12 cellular contexts compared by ENCODE assay signal in the genomic region with DNA sequence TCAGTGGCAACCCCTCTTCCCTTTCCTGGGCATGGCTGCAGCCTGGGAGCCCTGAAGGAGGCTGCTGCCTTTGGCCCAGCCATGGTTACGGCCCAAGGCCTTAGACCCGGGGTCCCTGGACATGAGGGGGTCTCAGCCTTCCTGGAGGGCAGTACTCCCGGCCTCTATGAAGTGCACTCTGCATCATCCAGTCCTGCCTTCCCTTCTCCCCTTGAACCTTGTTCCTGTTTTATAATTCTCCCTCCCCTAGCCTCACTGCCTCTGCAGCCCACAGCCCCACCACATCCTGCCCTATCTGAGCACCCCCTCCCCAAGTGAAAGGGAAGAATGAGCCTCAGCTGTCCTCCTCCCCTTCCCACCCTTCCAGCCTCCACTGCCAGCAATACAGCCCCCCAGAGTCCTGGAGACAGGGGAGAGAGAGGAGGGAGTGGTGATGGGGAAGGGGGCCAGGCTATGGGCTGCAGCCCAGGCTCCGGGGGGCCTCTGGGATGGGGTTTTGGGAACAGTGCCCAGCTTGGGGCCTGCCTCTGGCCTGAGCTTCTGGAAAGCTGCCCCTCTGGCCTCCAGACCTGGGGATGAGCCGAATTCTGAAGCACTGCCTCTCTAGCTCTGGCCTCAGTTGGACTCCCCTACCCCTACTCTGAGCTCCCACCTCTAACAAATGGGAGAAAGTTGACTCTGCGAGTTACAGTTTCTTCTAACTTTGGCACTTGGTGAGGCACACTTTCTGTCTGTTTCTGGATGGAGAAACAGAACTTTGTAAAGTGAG. TPM values are rescaled to one million over a fixed set of nuclear protein-coding genes. Genes with fewer than 3 reads are reported as not detected.
A peak's percentile ranks its signal among the peaks of the same experiment; 100 is the strongest.
DNase-seq lines count a peak whose midpoint lies in the region; ATAC-seq, FAIRE-seq and TF ChIP-seq lines count a peak whose summit lies in the region.
"Had no signal": no experiment of that assay in that cellular context is flagged by ENCODE, and none has a peak within 500 bp of the region (broad histone marks: within the 10 kb centered on the region; RNA-seq: fewer than 3 reads in every experiment).

No MANE protein-coding gene starts in this region.

- no peak for FAIRE-seq in A549 (lab: Jason Lieb, UNC)
- FAIRE-seq in H1 (lab: Jason Lieb, UNC), result no peak
- FAIRE-seq: GM19239 had no signal

- H3K23me2 ChIP-seq in H1 (ENCODE audit: low read depth, low read length), result no peaks in the 10 kb centered on the region

- WGBS in A549 (ENCODE audit: missing lambda C conversion rate), result 75% methylated on average over 6 of the region's 6 CpGs
- WGBS in H1 (ENCODE audit: extremely low coverage in 1 of 2, insufficient coverage in 1 of 2, insufficient read length in 1 of 2, insufficient replicate concordance in 2 of 2, low coverage in 1 of 2, low lambda C conversion rate in 2 of 2, missing lambda C conversion rate in 1 of 2), 2 experiments, result 78% methylated on average over 5 of the region's 6 CpGs; no CpG with 5 or more reads in 1 of the 2 experiments

- no peaks in the 10 kb centered on the region for H3K79me1 ChIP-seq in H1 (ENCODE audit: low read depth, low read length)

- H3F3A ChIP-seq in neural progenitor cell (ENCODE audit: low read depth), result no peaks in the 10 kb centered on the region

- no peak overlapping the region for H3K9ac ChIP-seq in H1 (replicated peaks in 1 of 4; ENCODE audit: extremely low read depth in 1 of 4, low read depth in 3 of 4, low read length in 3 of 4)
- no peak overlapping the region for H3K9ac ChIP-seq in neural progenitor cell

- no peak overlapping the region for H3K4me3 Mint-ChIP-seq in neural progenitor cell

- no peak for ATAC-seq in A549
- ATAC-seq in GM21515 (IDR thresholded peaks at IDR 0.05; ENCODE audit: unreplicated experiment), result no peak

- H4K5ac ChIP-seq in H1 (ENCODE audit: insufficient read length, low read depth, low read length), result no peak overlapping the region

- H3K14ac ChIP-seq in H1 (ENCODE audit: insufficient read length), result no peak overlapping the region

- peaks cover 5% of the 10 kb centered on the region for H3K27me3 Mint-ChIP-seq in neural progenitor cell (ENCODE audit: insufficient read depth, low read depth)

- no peaks in the 10 kb centered on the region for H3K79me2 ChIP-seq in H1 (ENCODE audit: control insufficient read depth in 1 of 2, insufficient read depth in 2 of 2, low read length in 2 of 2)
- no peaks in the 10 kb centered on the region for H3K79me2 ChIP-seq in neural progenitor cell (ENCODE audit: low read depth)

- TF ChIP-seq EP300 in A549 (IDR thresholded peaks at IDR 0.05), result no peak
- no peak for TF ChIP-seq EP300 in H1 (IDR thresholded peaks at IDR 0.05; ENCODE audit: borderline replicate concordance in 1 of 2, low read depth in 2 of 2, low read length in 2 of 2)

- 0 out of 2 replicates have a peak overlapping the region, but pooled peaks have one; percentile 9 for H2BK12ac ChIP-seq in H1 (ENCODE audit: low read depth, low read length)

- H4K8ac ChIP-seq in H1 (ENCODE audit: extremely low read depth, insufficient read depth, low read length), result no peak overlapping the region

- H3K4me3 ChIP-seq in A549 (no peak overlapping the region), H1 (ENCODE audit: extremely low read depth in 1 of 4, insufficient read depth in 2 of 4, low read depth in 3 of 4, low read length in 4 of 4) (no peak overlapping the region), neural progenitor cell (no peak overlapping the region)

- H4K20me1 ChIP-seq in H1 (replicated peaks in 1 of 2; ENCODE audit: control insufficient read depth in 1 of 2, insufficient read depth in 2 of 2, low read length in 2 of 2) (no peaks in the 10 kb centered on the region), neural progenitor cell (ENCODE audit: low read depth) (no peaks in the 10 kb centered on the region)

- H2AK5ac ChIP-seq in H1 (ENCODE audit: low read depth, low read length), result no peak overlapping the region; the same call in 1 of the 2 replicates

- 0 out of 2 replicates have a peak overlapping the region, but pooled peaks have one; percentile 61 for H2BK15ac ChIP-seq in H1 (ENCODE audit: low read length)

- no peak overlapping the region for H2BK20ac ChIP-seq in H1 (ENCODE audit: low read length)

- no peak overlapping the region for H4K91ac ChIP-seq in H1 (replicated peaks; ENCODE audit: insufficient read length, low read length)

- H3K4me1 ChIP-seq in A549, result peaks cover 78% of the 10 kb centered on the region
- H3K4me1 ChIP-seq in H1 (replicated peaks in 1 of 4; ENCODE audit: control insufficient read depth in 3 of 4, insufficient read depth in 4 of 4, low read length in 3 of 4), result peaks cover 0 to 5% (median 2%) of the 10 kb centered on the region in 4 experiments; a peak in 3 of 7 replicates
- peaks cover 16% of the 10 kb centered on the region for H3K4me1 ChIP-seq in neural progenitor cell

- no peak overlapping the region for H3K18ac ChIP-seq in H1 (ENCODE audit: extremely low read depth, low read length)

- DNase-seq in A549 (ENCODE audit: low read depth in 1 of 2, low spot score in 1 of 2) (no peak), KBM-7 (peak; percentile 54), H1 (ENCODE audit: low read depth in 1 of 2, low spot score in 2 of 2) (no peak), neural progenitor cell (ENCODE audit: low spot score) (no peak), GF-D8 (lab: John Stamatoyannopoulos, UW) (no peak), NCI-H146 treated with DMSO at 0.1 percent for 48 hours (lab: John Stamatoyannopoulos, UW; ENCODE audit: unreplicated experiment) (no peak)
- DNase-seq in central memory CD4-positive, alpha-beta T cell, result no peak
- DNase-seq: Calu3, cortex of kidney had no signal

- H3K27ac ChIP-seq in A549 (peak overlapping the region; percentile 95 to 99), H1 (ENCODE audit: low read depth, low read length) (no peak overlapping the region), neural progenitor cell (no peak overlapping the region)

- no peak for TF ChIP-seq CTCF in A549 (IDR thresholded peaks at IDR 0.05)
- TF ChIP-seq CTCF in H1 (IDR thresholded peaks at IDR 0.05; ENCODE audit: control extremely low read depth in 1 of 3, insufficient read depth in 1 of 3, low read depth in 1 of 3, low read length in 3 of 3), result no peak
- TF ChIP-seq CTCF in neural progenitor cell (IDR thresholded peaks at IDR 0.05), result no peak

- H2AFZ ChIP-seq in H1 (ENCODE audit: low read length) (no peak overlapping the region), neural progenitor cell (replicated peaks) (peak overlapping the region; percentile 50)

- CTCF ChIA-PET in A549 (lab: Yijun Ruan, JAX) (interaction anchor here (1.2 to 26.0 kb wide), 13 partner anchors 12 to 256 kb away, joined by 3 to 1144 read pairs (median 46); a partner anchor contains a TSS), H1 (lab: Charles Lee; ENCODE audit: partially characterized antibody) (interaction anchor here (0.6 to 6.7 kb wide), 17 partner anchors 10 to 143 kb away, joined by 3 to 100 read pairs (median 5); a partner anchor contains a TSS)

- H3K27ac Mint-ChIP-seq in neural progenitor cell, result no peak overlapping the region

- POLR2A ChIA-PET in A549 (lab: Yijun Ruan, JAX) (interaction anchor here (1.0 to 4.9 kb wide), 5 partner anchors 9 to 97 kb away, joined by 4 to 27 read pairs (median 6); no protein-coding TSS in a partner anchor), H1 (lab: Charles Lee; ENCODE audit: partially characterized antibody) (interaction anchor here (0.8 kb wide), 1 partner anchor 1131 kb away, joined by 3 read pairs; a partner anchor contains a TSS)

- H2BK120ac ChIP-seq in H1 (replicated peaks; ENCODE audit: low read depth, low read length), result no peak overlapping the region

- peaks cover 52% of the 10 kb centered on the region for H3K4me1 Mint-ChIP-seq in neural progenitor cell

- H2BK5ac ChIP-seq in H1 (ENCODE audit: low read depth, low read length), result no peak overlapping the region

- no peak overlapping the region for H3K23ac ChIP-seq in H1 (ENCODE audit: insufficient read length)

- no peaks in the 10 kb centered on the region for H3K9me3 Mint-ChIP-seq in neural progenitor cell

- in situ Hi-C loops in KBM-7 (cut with MboI; ENCODE audit: low pct_unique_long_range_greater_than_20kb, low sequenced_read_pairs), result no loop called here

- no peak for TF ChIP-seq POLR2A in A549 (IDR thresholded peaks at IDR 0.05; ENCODE audit: low read length)
- no peak for TF ChIP-seq POLR2A in H1 (IDR thresholded peaks at IDR 0.05; ENCODE audit: control extremely low read depth in 1 of 2, low read depth in 2 of 2, low read length in 2 of 2)

- H3K27me3 ChIP-seq in H1 (replicated peaks in 1 of 4; ENCODE audit: control insufficient read depth in 3 of 4, extremely low read depth in 1 of 4, insufficient read depth in 3 of 4, low read length in 3 of 4) (no peaks in the 10 kb centered on the region; a peak in 1 of 7 replicates), neural progenitor cell (no peaks in the 10 kb centered on the region)

- no peak overlapping the region for H3K4ac ChIP-seq in H1 (replicated peaks; ENCODE audit: insufficient read length, low read depth, low read length)

- H3K36me3 ChIP-seq in H1 (ENCODE audit: control insufficient read depth in 2 of 4, insufficient read depth in 4 of 4, low read length in 3 of 4) (no peaks in the 10 kb centered on the region), neural progenitor cell (no peaks in the 10 kb centered on the region)

- H3K4me2 ChIP-seq in A549 (no peak overlapping the region), H1 (ENCODE audit: insufficient read depth in 1 of 2, low read depth in 2 of 2, low read length in 2 of 2) (no peak overlapping the region), neural progenitor cell (no peak overlapping the region)

- no peaks in the 10 kb centered on the region for H3K36me3 Mint-ChIP-seq in neural progenitor cell

- H3K9me3 ChIP-seq in A549, result no peaks in the 10 kb centered on the region
- H3K9me3 ChIP-seq in H1 (ENCODE audit: insufficient read depth in 2 of 2, low read depth in 1 of 2, low read length in 1 of 2), result no peaks in the 10 kb centered on the region
- no peaks in the 10 kb centered on the region for H3K9me3 ChIP-seq in neural progenitor cell (ENCODE audit: low read depth)

- TF ChIP-seq RAD21 in A549 (conservative IDR thresholded peaks at IDR 0.05 in 1 of 2, IDR thresholded peaks at IDR 0.05 in 1 of 2) (no peak), H1 (IDR thresholded peaks at IDR 0.05 in 1 of 2, conservative IDR thresholded peaks at IDR 0.05 in 1 of 2; ENCODE audit: low read depth in 2 of 2, low read length in 2 of 2) (no peak)

- H3K56ac ChIP-seq in H1 (replicated peaks; ENCODE audit: insufficient read length, low read depth, low read length), result no peak overlapping the region

RNA-seq across cellular contexts. Expression of a gene that starts 7.6 kb away (rescaled TPM):
- 1.4 and 1.9 TPM in 2 replicates for polyA plus RNA-seq in A549 (2011; rRNA removed)
- polyA plus RNA-seq in A549 (2012; cell fraction: cytosol; rRNA removed), result 0.79 and 1.5 TPM in 2 replicates
- 3.0 and 3.2 TPM in 2 replicates for polyA plus RNA-seq in A549 (2012; cell fraction: nucleus; rRNA removed)
- 0.72 to 0.84 TPM (median 0.76 TPM) in 3 replicates for polyA plus RNA-seq in A549 (2017; fragmentation: RNase III; extraction: RNeasy Plus Mini Kit Qiagen cat#74134 plus additional on column Dnase treatment)
- polyA minus RNA-seq in A549 (2011; rRNA and poly(A)+ RNA removed), result 1.7 and 3.3 TPM in 2 replicates
- total RNA-seq in H1 (2021; fragmentation: NEBNext Ultra II Directional; extraction: Animal tissue kit (Norgen Biotek cat#: 25700)), result 0.17 TPM in 1 of 2 replicates, not detected in the other
- 0.12 and 0.28 TPM in 2 replicates for polyA plus RNA-seq in H1 (2011; rRNA removed)
- polyA plus RNA-seq in H1 (2011; cell fraction: cytosol; rRNA removed), result 0.16 TPM
- 0.27 TPM for polyA plus RNA-seq in H1 (2011; cell fraction: nucleus; rRNA removed)
- polyA plus RNA-seq in H1 (2012, experiment 1 of 2), result 0.11 to 0.33 TPM in 2 of 4 replicates, not detected in the others
- polyA plus RNA-seq in H1 (2012, experiment 2 of 2), result 0.14 TPM
- 0.30 TPM for polyA plus RNA-seq in H1 (2013, experiment 1 of 2)
- polyA plus RNA-seq in H1 (2013, experiment 2 of 2), result 0.24 TPM
- polyA minus RNA-seq in H1 (2011; rRNA and poly(A)+ RNA removed), result not detected in 2 replicates
- not detected for polyA minus RNA-seq in H1 (2011; cell fraction: cytosol; rRNA and poly(A)+ RNA removed)
- not detected for polyA minus RNA-seq in H1 (2011; cell fraction: nucleus; rRNA and poly(A)+ RNA removed)
- total RNA-seq in neural progenitor cell (ENCODE audit: low replicate concordance), result 0.37 TPM in 1 of 2 replicates, not detected in the other
- total RNA-seq: Calu3, lung microvascular endothelial cell had no signal

RNA-seq across cellular contexts. Expression of a gene that starts 56.3 kb away (rescaled TPM):
- polyA plus RNA-seq in A549 (2011; rRNA removed), result 24.2 and 45.9 TPM in 2 replicates
- 18.0 and 30.2 TPM in 2 replicates for polyA plus RNA-seq in A549 (2012; cell fraction: cytosol; rRNA removed)
- 83.8 and 125 TPM in 2 replicates for polyA plus RNA-seq in A549 (2012; cell fraction: nucleus; rRNA removed)
- polyA plus RNA-seq in A549 (2017; fragmentation: RNase III; extraction: RNeasy Plus Mini Kit Qiagen cat#74134 plus additional on column Dnase treatment), result 61.6 to 75.9 TPM (median 73.5 TPM) in 3 replicates
- polyA minus RNA-seq in A549 (2011; rRNA and poly(A)+ RNA removed), result 62.8 and 79.7 TPM in 2 replicates
- total RNA-seq in H1 (2021; fragmentation: NEBNext Ultra II Directional; extraction: Animal tissue kit (Norgen Biotek cat#: 25700)), result 0.20 and 0.80 TPM in 2 replicates
- 0.21 and 0.39 TPM in 2 replicates for polyA plus RNA-seq in H1 (2011; rRNA removed)
- 0.49 TPM for polyA plus RNA-seq in H1 (2011; cell fraction: cytosol; rRNA removed)
- polyA plus RNA-seq in H1 (2011; cell fraction: nucleus; rRNA removed), result 0.54 TPM
- 0.21 to 0.76 TPM (median 0.30 TPM) in 4 replicates for polyA plus RNA-seq in H1 (2012, experiment 1 of 2)
- 0.10 TPM for polyA plus RNA-seq in H1 (2012, experiment 2 of 2)
- 0.39 TPM for polyA plus RNA-seq in H1 (2013, experiment 1 of 2)
- polyA plus RNA-seq in H1 (2013, experiment 2 of 2), result 0.63 TPM
- 0.60 and 0.66 TPM in 2 replicates for polyA minus RNA-seq in H1 (2011; rRNA and poly(A)+ RNA removed)
- not detected for polyA minus RNA-seq in H1 (2011; cell fraction: cytosol; rRNA and poly(A)+ RNA removed)
- 0.90 TPM for polyA minus RNA-seq in H1 (2011; cell fraction: nucleus; rRNA and poly(A)+ RNA removed)
- total RNA-seq in neural progenitor cell (ENCODE audit: low replicate concordance), result not detected in 2 replicates
- total RNA-seq: lung microvascular endothelial cell had no signal

Comparison
In these comparisons a context has a peak if more than half of its experiments do, and no peak if none do; other contexts are left out.
1. H3K27ac ChIP-seq: peak in A549 (2 of 2); none in H1 (single experiment) and neural progenitor cell (single experiment).